8 cellular contexts compared by ENCODE assay signal in the genomic region with DNA sequence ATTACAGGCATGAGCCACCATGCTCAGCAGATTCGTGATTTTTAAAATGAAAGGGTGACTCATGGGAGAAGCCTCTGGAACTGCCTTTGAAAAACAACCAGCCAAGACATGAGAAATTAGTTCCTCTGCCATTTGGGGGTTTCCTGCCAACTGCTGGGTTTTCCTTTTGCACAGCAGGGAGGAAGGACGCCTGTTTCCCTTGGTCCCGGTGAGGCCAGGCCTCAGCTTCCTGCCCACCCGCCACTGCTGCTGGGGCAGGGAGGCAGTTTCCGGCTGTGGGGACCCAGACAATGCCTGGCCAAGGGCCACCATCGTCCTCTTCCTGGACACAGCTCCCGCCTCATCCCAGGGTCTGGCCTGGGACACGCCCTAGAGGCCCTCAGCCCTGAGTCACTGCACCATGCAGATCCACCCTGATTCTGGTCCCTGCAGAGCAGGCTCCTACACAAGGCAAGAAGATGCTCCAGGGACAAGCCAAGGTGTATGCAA. TPM values are rescaled to one million over a fixed set of nuclear protein-coding genes. Genes with fewer than 3 reads are reported as not detected.
DNase-seq lines count a peak whose midpoint lies in the region; ATAC-seq and TF ChIP-seq lines count a peak whose summit lies in the region.

No MANE protein-coding gene starts in this region.

- DNase-seq in HFF-Myc (ENCODE audit: extremely low read depth, low read depth) (peak; percentile 57), osteocyte (ENCODE audit: extremely low spot score, unreplicated experiment) (no peak), SIG-M5 (lab: John Stamatoyannopoulos, UW) (no peak)
- no peak for DNase-seq in activated CD4-positive, CD25-positive, alpha-beta regulatory T cell treated with anti-CD3 and anti-CD28 coated beads, Interleukin-2, amount 50 U/mL, for 72 hours

- no peak overlapping the region for H3K4me3 Mint-ChIP-seq in T-helper 1 cell treated with Interleukin-12 subunit alpha and Interleukin-12 subunit beta and Interleukin-4 antibody, amounts not matched to agents 30 μg/mL and 1 μg/mL, for 36 hours
- H3K4me3 Mint-ChIP-seq in osteocyte (ENCODE audit: unreplicated experiment) = peak overlapping the region; percentile 10

- H3K36me3 ChIP-seq in esophagus (ENCODE audit: control insufficient read depth in 2 of 2, insufficient read depth in 2 of 2, low read length in 1 of 2) = peaks cover 3 to 52% of the 10 kb centered on the region in 2 donors

- H3K4me1 Mint-ChIP-seq in T-helper 1 cell treated with Interleukin-12 subunit alpha and Interleukin-12 subunit beta and Interleukin-4 antibody, amounts not matched to agents 30 μg/mL and 1 μg/mL, for 36 hours (ENCODE audit: low read depth) = peaks cover 47% of the 10 kb centered on the region
- H3K4me1 Mint-ChIP-seq in osteocyte (ENCODE audit: unreplicated experiment) = peaks cover 69% of the 10 kb centered on the region

- no peaks in the 10 kb centered on the region for H3K9me3 Mint-ChIP-seq in T-helper 1 cell treated with Interleukin-12 subunit alpha and Interleukin-12 subunit beta and Interleukin-4 antibody, amounts not matched to agents 30 μg/mL and 1 μg/mL, for 36 hours
- no peaks in the 10 kb centered on the region for H3K9me3 Mint-ChIP-seq in osteocyte (ENCODE audit: unreplicated experiment)

- H3K4me3 ChIP-seq in HFF-Myc (replicated peaks; ENCODE audit: low read depth, low read length) (0 out of 2 replicates have a peak overlapping the region, but pooled peaks have one; percentile 3), esophagus (ENCODE audit: low read depth in 1 of 2, low read length in 2 of 2) (no peak overlapping the region)

- H3K36me3 Mint-ChIP-seq in T-helper 1 cell treated with Interleukin-12 subunit alpha and Interleukin-12 subunit beta and Interleukin-4 antibody, amounts not matched to agents 30 μg/mL and 1 μg/mL, for 36 hours (ENCODE audit: low read depth) = peaks cover 9% of the 10 kb centered on the region
- peaks cover 10% of the 10 kb centered on the region for H3K36me3 Mint-ChIP-seq in osteocyte (ENCODE audit: unreplicated experiment)

- H3K27ac ChIP-seq in esophagus (ENCODE audit: low read depth in 2 of 2, low read length in 1 of 2) = peak overlapping the region; percentile 91 to 96

- no peaks in the 10 kb centered on the region for H3K27me3 Mint-ChIP-seq in T-helper 1 cell treated with Interleukin-12 subunit alpha and Interleukin-12 subunit beta and Interleukin-4 antibody, amounts not matched to agents 30 μg/mL and 1 μg/mL, for 36 hours (ENCODE audit: low read depth)
- no peaks in the 10 kb centered on the region for H3K27me3 Mint-ChIP-seq in osteocyte (ENCODE audit: unreplicated experiment)

- ATAC-seq in HG03460 (IDR thresholded peaks at IDR 0.05; ENCODE audit: unreplicated experiment) = no peak
- ATAC-seq in GM18519 (IDR thresholded peaks at IDR 0.05; ENCODE audit: low FRiP score, unreplicated experiment) = no peak

- no peak for TF ChIP-seq CTCF in HFF-Myc (IDR thresholded peaks at IDR 0.05; ENCODE audit: low read depth, low read length, missing control alignments)
- TF ChIP-seq CTCF in osteocyte (IDR thresholded peaks at IDR 0.05) = no peak

- no peaks in the 10 kb centered on the region for H3K9me3 ChIP-seq in esophagus (ENCODE audit: control insufficient read depth in 2 of 2, insufficient read depth in 1 of 2, low read depth in 1 of 2, low read length in 1 of 2)

- H3K4me1 ChIP-seq in esophagus (ENCODE audit: control insufficient read depth in 2 of 2, insufficient read depth in 2 of 2, low read length in 1 of 2) = peaks cover 6 to 32% of the 10 kb centered on the region in 2 donors

- WGBS in esophagus, 2 donors = 11 to 37% methylated on average over 8 of the region's 8 CpGs

- peak overlapping the region; percentile 60 for H3K27ac Mint-ChIP-seq in T-helper 1 cell treated with Interleukin-12 subunit alpha and Interleukin-12 subunit beta and Interleukin-4 antibody, amounts not matched to agents 30 μg/mL and 1 μg/mL, for 36 hours
- H3K27ac Mint-ChIP-seq in osteocyte (ENCODE audit: unreplicated experiment) = peak overlapping the region; percentile 92

- no peaks in the 10 kb centered on the region for H3K27me3 ChIP-seq in esophagus (ENCODE audit: control insufficient read depth in 1 of 2, insufficient read depth in 2 of 2, low read length in 2 of 2)

RNA-seq across cellular contexts. Expression of a gene that starts 10.2 kb away (rescaled TPM):
- 10 to 100 TPM; 14.3 to 15.5 TPM for polyA plus RNA-seq in esophagus
- total RNA-seq in osteocyte = 37.6 and 40.2 TPM in 2 replicates

RNA-seq across cellular contexts. Expression of a gene that starts 40.1 kb away (rescaled TPM):
- 10 to 100 TPM; 12.3 to 19.1 TPM for polyA plus RNA-seq in esophagus
- 37.0 and 46.0 TPM in 2 replicates for total RNA-seq in osteocyte
